In genomic region chr10:33358016-33358415, GRCh38 we compare ENCODE assay signal across 32 cellular contexts. TPM values are rescaled to one million over a fixed set of nuclear protein-coding genes. Genes with fewer than 3 reads are reported as not detected.
"Had no signal": no experiment of that assay in that cellular context is flagged by ENCODE, and none has a peak within 500 bp of the region (broad histone marks: within the 10 kb centered on the region; RNA-seq: fewer than 3 reads in every experiment).

No MANE protein-coding gene starts in this region.

- H3K27me3 Mint-ChIP-seq: activated B cell treated with CpG ODN at 0.5 μM for 24 hours; activated naive CD4-positive, alpha-beta T cell treated with anti-CD3 and anti-CD28 coated beads, Interleukin-2, amount 10 ng/mL, durations not matched to agents 7 days and 5 days had no signal

- H3K4me3 ChIP-seq: body of pancreas, breast epithelium had no signal

- H3K27ac Mint-ChIP-seq: activated B cell treated with CpG ODN at 0.5 μM for 24 hours; activated CD4-positive, alpha-beta memory T cell treated with anti-CD3 and anti-CD28 coated beads for 36 hours; activated CD4-positive, alpha-beta T cell treated with anti-CD3 and anti-CD28 coated beads, Interleukin-2, amount 10 ng/mL, durations not matched to agents 24 days and 14 days; activated CD8-positive, alpha-beta T cell treated with anti-CD3 and anti-CD28 coated beads for 36 hours; activated naive CD4-positive, alpha-beta T cell treated with anti-CD3 and anti-CD28 coated beads, Interleukin-2, amount 10 ng/mL, durations not matched to agents 7 days and 5 days; activated naive CD4-positive, alpha-beta T cell treated with anti-CD3 and anti-CD28 coated beads, Interleukin-2, amount 50 U/mL, for 24 hours; activated naive CD8-positive, alpha-beta T cell; activated naive CD8-positive, alpha-beta T cell treated with anti-CD3 and anti-CD28 coated beads, Interleukin-2, amount 10 ng/mL, durations not matched to agents 7 days and 5 days; activated naive CD8-positive, alpha-beta T cell treated with anti-CD3 and anti-CD28 coated beads, Interleukin-2, amount 50 U/mL, for 24 hours; activated T-cell treated with anti-CD3 and anti-CD28 coated beads, Interleukin-2, amount 50 U/mL, for 24 hours; activated T-helper 1 cell treated with anti-CD3 and anti-CD28 coated beads, Interleukin-12 subunit alpha, Interleukin-12 subunit beta, Interleukin-2, Interleukin-4 antibody, amounts not matched to agents 30 ng/mL and 10 ng/mL and 1 ng/mL, durations not matched to agents 14 hours and 24 hours and 36 hours; activated T-helper 17 cell treated with anti-CD3 and anti-CD28 coated beads, Interleukin-2, amount 50 U/mL, for 72 hours; T-helper 1 cell treated with Interleukin-12 subunit alpha and Interleukin-12 subunit beta and Interleukin-4 antibody, amounts not matched to agents 30 μg/mL and 1 μg/mL, for 36 hours; T-helper 2 cell treated with Interferon-gamma antibody and Interleukin-4, amounts not matched to agents 5 μg/mL and 100 μg/mL, for 36 hours had no signal

- H3K36me3 ChIP-seq: brain microvascular endothelial cell, breast epithelium had no signal

- H3K27me3 ChIP-seq: body of pancreas, brain microvascular endothelial cell, breast epithelium had no signal

- H3K27ac ChIP-seq: body of pancreas, brain microvascular endothelial cell, breast epithelium, VCaP had no signal

- H3K4me1 ChIP-seq: body of pancreas, breast epithelium had no signal

- H3K4me3 Mint-ChIP-seq: activated B cell treated with CpG ODN at 0.5 μM for 24 hours; activated CD4-positive, alpha-beta memory T cell treated with anti-CD3 and anti-CD28 coated beads for 36 hours; activated CD4-positive, alpha-beta T cell treated with anti-CD3 and anti-CD28 coated beads, Interleukin-2, amount 10 ng/mL, durations not matched to agents 24 days and 14 days; activated CD8-positive, alpha-beta T cell treated with anti-CD3 and anti-CD28 coated beads for 36 hours; activated naive CD4-positive, alpha-beta T cell treated with anti-CD3 and anti-CD28 coated beads, Interleukin-2, amount 10 ng/mL, durations not matched to agents 7 days and 5 days; activated naive CD4-positive, alpha-beta T cell treated with anti-CD3 and anti-CD28 coated beads, Interleukin-2, amount 50 U/mL, for 24 hours; activated naive CD8-positive, alpha-beta T cell; activated naive CD8-positive, alpha-beta T cell treated with anti-CD3 and anti-CD28 coated beads, Interleukin-2, amount 10 ng/mL, durations not matched to agents 7 days and 5 days; activated naive CD8-positive, alpha-beta T cell treated with anti-CD3 and anti-CD28 coated beads, Interleukin-2, amount 50 U/mL, for 24 hours; activated T-cell treated with anti-CD3 and anti-CD28 coated beads, Interleukin-2, amount 50 U/mL, for 24 hours; activated T-helper 1 cell treated with anti-CD3 and anti-CD28 coated beads, Interleukin-12 subunit alpha, Interleukin-12 subunit beta, Interleukin-2, Interleukin-4 antibody, amounts not matched to agents 30 ng/mL and 10 ng/mL and 1 ng/mL, durations not matched to agents 14 hours and 24 hours and 36 hours; activated T-helper 17 cell treated with anti-CD3 and anti-CD28 coated beads, Interleukin-2, amount 50 U/mL, for 72 hours; T-helper 1 cell treated with Interleukin-12 subunit alpha and Interleukin-12 subunit beta and Interleukin-4 antibody, amounts not matched to agents 30 μg/mL and 1 μg/mL, for 36 hours; T-helper 2 cell treated with Interferon-gamma antibody and Interleukin-4, amounts not matched to agents 5 μg/mL and 100 μg/mL, for 36 hours had no signal

- H3K9me3 ChIP-seq: body of pancreas, breast epithelium had no signal

- H3K36me3 Mint-ChIP-seq: activated CD4-positive, alpha-beta memory T cell treated with anti-CD3 and anti-CD28 coated beads for 36 hours; activated naive CD4-positive, alpha-beta T cell treated with anti-CD3 and anti-CD28 coated beads, Interleukin-2, amount 10 ng/mL, durations not matched to agents 7 days and 5 days; activated naive CD4-positive, alpha-beta T cell treated with anti-CD3 and anti-CD28 coated beads, Interleukin-2, amount 50 U/mL, for 24 hours; activated naive CD8-positive, alpha-beta T cell; activated naive CD8-positive, alpha-beta T cell treated with anti-CD3 and anti-CD28 coated beads, Interleukin-2, amount 10 ng/mL, durations not matched to agents 7 days and 5 days had no signal

- DNase-seq: activated B cell treated with CpG ODN at 0.5 μM for 24 hours; activated CD4-positive, alpha-beta memory T cell treated with anti-CD3 and anti-CD28 coated beads for 36 hours; activated CD4-positive, alpha-beta T cell treated with anti-CD3 and anti-CD28 coated beads for 4 hours; activated CD4-positive, alpha-beta T cell treated with anti-CD3 and anti-CD28 coated beads, Interleukin-2, amount 10 ng/mL, durations not matched to agents 24 days and 14 days; activated CD4-positive, alpha-beta T cell treated with anti-CD3 and anti-CD28 coated beads, Interleukin-2, amount 50 U/mL, for 1 hour; activated CD4-positive, alpha-beta T cell treated with anti-CD3 and anti-CD28 coated beads, Interleukin-2, amount 50 U/mL, for 4 hours; activated CD4-positive, CD25-positive, alpha-beta regulatory T cell treated with anti-CD3 and anti-CD28 coated beads, Interleukin-2, amount 50 U/mL, for 72 hours; activated CD8-positive, alpha-beta memory T cell treated with anti-CD3 and anti-CD28 coated beads, Interleukin-2, amount 50 U/mL, for 4 hours; activated CD8-positive, alpha-beta T cell treated with anti-CD3 and anti-CD28 coated beads for 36 hours; activated gamma-delta T cell; activated naive CD4-positive, alpha-beta T cell treated with anti-CD3 and anti-CD28 coated beads, Interleukin-2, amount 10 ng/mL, durations not matched to agents 7 days and 5 days; activated naive CD4-positive, alpha-beta T cell treated with Interleukin-2 at 50 U/mL for 16 hours; activated naive CD8-positive, alpha-beta T cell treated with anti-CD3 and anti-CD28 coated beads, Interleukin-2, amount 10 ng/mL, durations not matched to agents 7 days and 5 days; activated naive CD8-positive, alpha-beta T cell treated with anti-CD3 and anti-CD28 coated beads, Interleukin-2, amount 50 U/mL, for 24 hours; activated T-cell treated with anti-CD3 and anti-CD28 coated beads, Interleukin-2, amount 50 U/mL, for 24 hours; activated T-cell treated with anti-CD3 and anti-CD28 coated beads, Interleukin-2, amount 50 U/mL, for 48 hours; amygdala; anterior cingulate cortex; body of pancreas; brain microvascular endothelial cell; central memory CD4-positive, alpha-beta T cell; T-helper 1 cell; T-helper 2 cell; T-helper 9 cell had no signal

- H3K9me3 Mint-ChIP-seq: activated CD4-positive, alpha-beta memory T cell treated with anti-CD3 and anti-CD28 coated beads for 36 hours; activated CD8-positive, alpha-beta T cell treated with anti-CD3 and anti-CD28 coated beads for 36 hours; activated naive CD4-positive, alpha-beta T cell treated with anti-CD3 and anti-CD28 coated beads, Interleukin-2, amount 10 ng/mL, durations not matched to agents 7 days and 5 days; activated naive CD4-positive, alpha-beta T cell treated with anti-CD3 and anti-CD28 coated beads, Interleukin-2, amount 50 U/mL, for 24 hours; activated naive CD8-positive, alpha-beta T cell treated with anti-CD3 and anti-CD28 coated beads, Interleukin-2, amount 50 U/mL, for 24 hours; activated T-cell treated with anti-CD3 and anti-CD28 coated beads, Interleukin-2, amount 50 U/mL, for 24 hours; activated T-helper 17 cell treated with anti-CD3 and anti-CD28 coated beads, Interleukin-2, amount 50 U/mL, for 72 hours had no signal

- H3K4me1 Mint-ChIP-seq: activated B cell treated with CpG ODN at 0.5 μM for 24 hours; activated CD4-positive, alpha-beta T cell treated with anti-CD3 and anti-CD28 coated beads, Interleukin-2, amount 10 ng/mL, durations not matched to agents 24 days and 14 days; activated naive CD4-positive, alpha-beta T cell treated with anti-CD3 and anti-CD28 coated beads, Interleukin-2, amount 10 ng/mL, durations not matched to agents 7 days and 5 days; activated naive CD4-positive, alpha-beta T cell treated with anti-CD3 and anti-CD28 coated beads, Interleukin-2, amount 50 U/mL, for 24 hours; activated naive CD8-positive, alpha-beta T cell treated with anti-CD3 and anti-CD28 coated beads, Interleukin-2, amount 10 ng/mL, durations not matched to agents 7 days and 5 days; activated naive CD8-positive, alpha-beta T cell treated with anti-CD3 and anti-CD28 coated beads, Interleukin-2, amount 50 U/mL, for 24 hours; activated T-helper 17 cell treated with anti-CD3 and anti-CD28 coated beads, Interleukin-2, amount 50 U/mL, for 72 hours had no signal

RNA-seq across cellular contexts. Expression of gene NRP1, which starts 23.5 kb away (rescaled TPM):
- total RNA-seq: activated B cell treated with CpG ODN at 0.5 μM for 24 hours had no signal
